ENCODE assay signal across 15 cellular contexts in genomic region chr6:5126214-5126613, GRCh38. TPM values are rescaled to one million over a fixed set of nuclear protein-coding genes. Genes with fewer than 3 reads are reported as not detected.
DNase-seq lines count a peak whose midpoint lies in the region; TF ChIP-seq lines count a peak whose summit lies in the region.
"Had no signal": no experiment of that assay in that cellular context is flagged by ENCODE, and none has a peak within 500 bp of the region (broad histone marks: within the 10 kb centered on the region; RNA-seq: fewer than 3 reads in every experiment).

No MANE protein-coding gene starts in this region.

- no peaks in the 10 kb centered on the region for H3K27me3 ChIP-seq in ACC112 (ENCODE audit: insufficient read depth, low read length)
- no peaks in the 10 kb centered on the region for H3K27me3 ChIP-seq in HAP-1 (ENCODE audit: low read depth)

- peak overlapping the region; percentile 64 for H3K27ac ChIP-seq in ACC112 (ENCODE audit: low read depth, low read length)
- H3K27ac ChIP-seq: VCaP had no signal

- H3K9me3 Mint-ChIP-seq in activated CD4-positive, alpha-beta memory T cell treated with anti-CD3 and anti-CD28 coated beads, Interleukin-2, amount 10 ng/mL, durations not matched to agents 7 days and 5 days: no peaks in the 10 kb centered on the region
- H3K9me3 Mint-ChIP-seq: activated naive CD8-positive, alpha-beta T cell treated with anti-CD3 and anti-CD28 coated beads, Interleukin-2, amount 10 ng/mL, durations not matched to agents 7 days and 5 days; neural crest cell had no signal

- H3K4me1 ChIP-seq in ACC112 (ENCODE audit: control insufficient read depth, insufficient read depth, low read length, unreplicated experiment) (peaks cover 26% of the 10 kb centered on the region), HAP-1 (peaks cover 7% of the 10 kb centered on the region)

- no peak overlapping the region for H3K27ac Mint-ChIP-seq in activated CD4-positive, alpha-beta memory T cell treated with anti-CD3 and anti-CD28 coated beads, Interleukin-2, amount 10 ng/mL, durations not matched to agents 7 days and 5 days
- H3K27ac Mint-ChIP-seq: activated CD8-positive, alpha-beta T cell treated with anti-CD3 and anti-CD28 coated beads, Interleukin-2, amount 10 ng/mL, durations not matched to agents 7 days and 5 days; activated naive CD8-positive, alpha-beta T cell treated with anti-CD3 and anti-CD28 coated beads, Interleukin-2, amount 10 ng/mL, durations not matched to agents 7 days and 5 days had no signal

- no peaks in the 10 kb centered on the region for H3K36me3 Mint-ChIP-seq in activated CD4-positive, alpha-beta memory T cell treated with anti-CD3 and anti-CD28 coated beads, Interleukin-2, amount 10 ng/mL, durations not matched to agents 7 days and 5 days (ENCODE audit: low read depth)
- H3K36me3 Mint-ChIP-seq: activated naive CD8-positive, alpha-beta T cell treated with anti-CD3 and anti-CD28 coated beads, Interleukin-2, amount 10 ng/mL, durations not matched to agents 7 days and 5 days had no signal

- H3K4me3 ChIP-seq in ACC112 (ENCODE audit: low read depth, low read length): peak overlapping the region; percentile 3; the same call in 1 of the 2 replicates
- no peak overlapping the region for H3K4me3 ChIP-seq in HAP-1
- no peak overlapping the region for H3K4me3 ChIP-seq in astrocyte of the cerebellum (ENCODE audit: low read depth, low read length)

- no peak for TF ChIP-seq CTCF in astrocyte of the cerebellum (IDR thresholded peaks at IDR 0.05; ENCODE audit: low read depth, low read length, missing control alignments)

- DNase-seq in HAP-1 (ENCODE audit: low spot score in 2 of 2) (peak; percentile 27 to 28), astrocyte of the cerebellum (ENCODE audit: low read depth) (peak; percentile 22), iPS-NIHi7 (ENCODE audit: extremely low spot score) (peak; percentile 32), 8988T (no peak), G401 (ENCODE audit: low spot score) (no peak), pons (ENCODE audit: low spot score) (no peak)
- DNase-seq in activated CD4-positive, alpha-beta memory T cell treated with anti-CD3 and anti-CD28 coated beads, Interleukin-2, amount 10 ng/mL, durations not matched to agents 7 days and 5 days: no peak
- DNase-seq: activated CD8-positive, alpha-beta T cell treated with anti-CD3 and anti-CD28 coated beads, Interleukin-2, amount 10 ng/mL, durations not matched to agents 7 days and 5 days; activated naive CD8-positive, alpha-beta T cell treated with anti-CD3 and anti-CD28 coated beads, Interleukin-2, amount 10 ng/mL, durations not matched to agents 7 days and 5 days; Calu3; NCI-H774; SW 1271 had no signal

- H3K79me2 ChIP-seq in ACC112 (ENCODE audit: control insufficient read depth, insufficient read depth, low read length, unreplicated experiment): no peaks in the 10 kb centered on the region

- POLR2A ChIA-PET in activated CD4-positive, alpha-beta memory T cell treated with anti-CD3 and anti-CD28 coated beads, Interleukin-2, amount 10 ng/mL, durations not matched to agents 7 days and 5 days (lab: Charles Lee): no interaction called here

- no peaks in the 10 kb centered on the region for H3K9me3 ChIP-seq in HAP-1

- no peaks in the 10 kb centered on the region for H3K36me3 ChIP-seq in ACC112 (ENCODE audit: insufficient read depth, low read length)
- H3K36me3 ChIP-seq in HAP-1 (replicated peaks): no peaks in the 10 kb centered on the region

- H3K27me3 Mint-ChIP-seq in activated CD4-positive, alpha-beta memory T cell treated with anti-CD3 and anti-CD28 coated beads, Interleukin-2, amount 10 ng/mL, durations not matched to agents 7 days and 5 days: no peaks in the 10 kb centered on the region
- H3K27me3 Mint-ChIP-seq: activated naive CD8-positive, alpha-beta T cell treated with anti-CD3 and anti-CD28 coated beads, Interleukin-2, amount 10 ng/mL, durations not matched to agents 7 days and 5 days had no signal

- CTCF ChIA-PET in activated CD4-positive, alpha-beta memory T cell treated with anti-CD3 and anti-CD28 coated beads, Interleukin-2, amount 10 ng/mL, durations not matched to agents 7 days and 5 days (lab: Charles Lee): no interaction called here

- no peak overlapping the region for H2AFZ ChIP-seq in ACC112 (ENCODE audit: low read length, unreplicated experiment)

- in situ Hi-C loops in HAP-1 (cut with MboI; ENCODE audit: low sequenced_read_pairs): no loop called here
- in situ Hi-C loops in astrocyte of the cerebellum (cut with HindIII; ENCODE audit: low sequenced_read_pairs): loop anchor here (25.0 kb wide), 1 partner anchor 261 kb away; no protein-coding TSS in a partner anchor
- in situ Hi-C loops in G401 (cut with HindIII; ENCODE audit: low sequenced_read_pairs): no loop called here

- no peak overlapping the region for H3K4me3 Mint-ChIP-seq in activated CD4-positive, alpha-beta memory T cell treated with anti-CD3 and anti-CD28 coated beads, Interleukin-2, amount 10 ng/mL, durations not matched to agents 7 days and 5 days
- H3K4me3 Mint-ChIP-seq: activated CD8-positive, alpha-beta T cell treated with anti-CD3 and anti-CD28 coated beads, Interleukin-2, amount 10 ng/mL, durations not matched to agents 7 days and 5 days; activated naive CD8-positive, alpha-beta T cell treated with anti-CD3 and anti-CD28 coated beads, Interleukin-2, amount 10 ng/mL, durations not matched to agents 7 days and 5 days; neural crest cell had no signal

- H3K4me1 Mint-ChIP-seq in activated CD4-positive, alpha-beta memory T cell treated with anti-CD3 and anti-CD28 coated beads, Interleukin-2, amount 10 ng/mL, durations not matched to agents 7 days and 5 days: no peaks in the 10 kb centered on the region

RNA-seq across cellular contexts. Expression of gene PPP1R3G, which starts 41.1 kb away (rescaled TPM):
- under 1 TPM; 0.08 to 0.10 TPM for total RNA-seq in activated CD4-positive, alpha-beta memory T cell treated with anti-CD3 and anti-CD28 coated beads, Interleukin-2, amount 10 ng/mL, durations not matched to agents 7 days and 5 days
- 0.25 and 0.58 TPM in 2 replicates for total RNA-seq in G401 (2014; rRNA removed; shearing (Covaris generic))

Comparison
In these comparisons a context has a peak if more than half of its experiments do, and no peak if none do; other contexts are left out.
1. DNase-seq: peak in HAP-1 (2 of 2), astrocyte of the cerebellum (single experiment) and iPS-NIHi7 (single experiment); none in 8988T (single experiment), activated CD4-positive, alpha-beta memory T cell treated with anti-CD3 and anti-CD28 coated beads, Interleukin-2, amount 10 ng/mL, durations not matched to agents 7 days and 5 days (single experiment), G401 (single experiment) and pons (single experiment).